Comparison of ENCODE assay signal across 10 cellular contexts in the genomic region with DNA sequence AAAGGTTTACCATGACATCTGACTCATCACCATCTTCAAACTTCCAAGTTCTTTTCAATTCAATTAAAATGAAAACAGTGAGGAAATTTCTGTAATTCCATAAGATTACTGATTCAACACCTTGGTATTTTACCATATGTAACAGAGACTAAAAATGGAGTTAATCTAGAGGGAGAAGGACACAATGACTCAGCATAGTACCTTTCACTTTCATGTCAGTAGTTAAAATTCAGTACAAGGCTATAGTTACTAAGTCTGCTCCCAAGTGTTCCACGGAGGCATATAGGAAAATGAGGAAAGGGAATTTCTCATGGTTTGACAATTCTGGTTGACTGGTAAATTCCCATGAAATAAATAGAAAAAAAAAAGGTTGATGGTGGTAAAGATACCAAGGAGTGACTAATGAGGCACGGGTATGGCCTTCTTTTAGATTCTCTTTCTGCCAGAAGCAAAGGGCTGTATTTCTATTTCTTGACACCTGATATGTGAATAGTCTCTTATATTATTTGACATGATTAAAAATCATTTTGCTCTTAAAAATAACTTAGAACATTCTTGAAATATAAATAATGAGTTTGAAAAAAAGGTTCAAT.
A peak's percentile ranks its signal among the peaks of the same experiment; 100 is the strongest.
DNase-seq lines count a peak whose midpoint lies in the region; ATAC-seq, FAIRE-seq and TF ChIP-seq lines count a peak whose summit lies in the region.
"Had no signal": no experiment of that assay in that cellular context is flagged by ENCODE, and none has a peak within 500 bp of the region (broad histone marks: within the 10 kb centered on the region; RNA-seq: fewer than 3 reads in every experiment).

No MANE protein-coding gene starts in this region.

- in situ Hi-C loops in astrocyte of the spinal cord (cut with HindIII; ENCODE audit: low sequenced_read_pairs): no loop called here

- H3K4me3 ChIP-seq in astrocyte of the spinal cord (ENCODE audit: low read depth, low read length): no peak overlapping the region
- H3K4me3 ChIP-seq: BLaER1, neural progenitor cell had no signal

- DNase-seq in GM12892 (ENCODE audit: insufficient read length) (no peak), astrocyte of the spinal cord (ENCODE audit: low read depth, low spot score) (peak; percentile 64), SHP77 treated with DMSO at 0.1 percent for 48 hours (lab: John Stamatoyannopoulos, UW) (no peak), NOMO-1 (lab: John Stamatoyannopoulos, UW; ENCODE audit: unreplicated experiment in 2 of 2) (no peak), NCI-H510A (lab: John Stamatoyannopoulos, UW) (no peak)
- DNase-seq in activated CD4-positive, CD25-positive, alpha-beta regulatory T cell (lab: John Stamatoyannopoulos, UW): no peak

- FAIRE-seq in GM12892 (lab: Jason Lieb, UNC): peak; percentile 48

- TF ChIP-seq CTCF in astrocyte of the spinal cord (IDR thresholded peaks at IDR 0.05; ENCODE audit: low read depth, low read length): no peak

- peak; percentile 91 for ATAC-seq in GM21737 (IDR thresholded peaks at IDR 0.05; ENCODE audit: unreplicated experiment)
- peak; percentile 92 for ATAC-seq in HG03442 (IDR thresholded peaks at IDR 0.05; ENCODE audit: unreplicated experiment)

- TF ChIP-seq POLR2A in GM12892 (IDR thresholded peaks at IDR 0.05; ENCODE audit: low read depth, low read length): no peak
